ENCODE assay signal across 7 cellular contexts in the genomic region with DNA sequence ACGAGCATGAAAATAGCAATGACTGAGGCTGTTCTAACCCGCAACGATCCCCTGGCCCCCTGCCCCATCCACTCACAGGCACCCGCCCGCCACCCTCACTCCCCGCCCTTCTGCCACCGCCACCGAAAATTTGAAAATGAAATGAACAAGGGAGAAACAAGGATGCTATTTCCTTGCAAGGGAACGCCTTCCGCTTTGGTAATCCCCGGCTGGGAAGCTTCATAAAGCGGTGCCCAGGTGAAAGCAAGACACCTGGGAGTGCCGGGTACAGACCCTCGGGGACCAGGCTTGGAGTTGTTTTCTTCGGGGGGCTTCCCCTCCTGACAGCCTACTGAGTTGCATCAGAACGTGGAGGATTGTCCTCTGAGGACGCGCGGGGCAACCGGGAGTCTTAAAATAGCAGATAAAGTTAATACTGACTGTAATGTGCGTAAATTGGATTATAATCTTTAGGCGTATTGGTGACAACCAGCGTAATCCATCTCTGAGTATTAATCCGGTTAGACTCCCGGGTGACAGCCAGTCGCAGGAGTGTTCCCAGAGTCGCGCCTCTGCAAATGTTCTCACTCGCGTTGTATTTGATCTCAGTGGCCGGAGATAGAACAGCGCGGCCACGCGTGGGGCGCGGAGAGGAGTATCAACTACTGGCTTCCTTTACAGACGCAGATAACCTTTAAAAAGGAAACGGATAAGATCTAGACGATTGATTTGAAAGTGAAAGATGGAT. TPM values are rescaled to one million over a fixed set of nuclear protein-coding genes. Genes with fewer than 3 reads are reported as not detected.
DNase-seq lines count a peak whose midpoint lies in the region; ATAC-seq, FAIRE-seq and TF ChIP-seq lines count a peak whose summit lies in the region.

No MANE protein-coding gene starts in this region.

- no peaks in the 10 kb centered on the region for H3K36me3 ChIP-seq in mucosa of descending colon (ENCODE audit: low read depth)

- H3K4me3 ChIP-seq in mucosa of descending colon: peak overlapping the region; percentile 73

- peaks cover 14 to 31% (median 30%) of the 10 kb centered on the region in 3 donors for H3K4me1 Mint-ChIP-seq in IgD-negative memory B cell

- H3K4me1 ChIP-seq in mucosa of descending colon (ENCODE audit: low read depth): peaks cover 13% of the 10 kb centered on the region

- intact Hi-C loops in mucosa of descending colon (cut with DNase I, micrococcal nuclease): loop anchor here (10.0 kb wide), 2 partner anchors 268 to 322 kb away; no protein-coding TSS in a partner anchor

- peak; percentile 67 for DNase-seq in activated CD4-positive, alpha-beta T cell treated with anti-CD3 and anti-CD28 coated beads for 48 hours
- DNase-seq in effector CD8-positive, alpha-beta T cell (lab: John Stamatoyannopoulos, UW): peak; percentile 46
- DNase-seq in mucosa of descending colon (peak; percentile 66 to 72 (median 70)), RCC 7860 (ENCODE audit: low spot score) (no peak)
- peak; percentile 35 to 52 for DNase-seq in stimulated activated CD8-positive, alpha-beta memory T cell treated with anti-CD3 and anti-CD28 coated beads, Interleukin-7, amount 100 ng/mL, for 4 hours (ENCODE audit: low read depth in 2 of 2)

- TF ChIP-seq CTCF in mucosa of descending colon (IDR thresholded peaks at IDR 0.05): no peak

- ATAC-seq in GM19023 (IDR thresholded peaks at IDR 0.05; ENCODE audit: unreplicated experiment) (peak; percentile 3), mucosa of descending colon (peak; percentile 3)

- H3K27me3 Mint-ChIP-seq in IgD-negative memory B cell: peaks cover 33% of the 10 kb centered on the region

- H3K9me3 ChIP-seq in mucosa of descending colon: no peaks in the 10 kb centered on the region

- H3K4me3 Mint-ChIP-seq in IgD-negative memory B cell: peak overlapping the region; percentile 91 to 97 (median 94)

- peaks cover 0 to 2% (median 0%) of the 10 kb centered on the region in 3 donors for H3K9me3 Mint-ChIP-seq in IgD-negative memory B cell

- FAIRE-seq in RCC 7860 (lab: Jason Lieb, UNC): no peak

- H3K27ac Mint-ChIP-seq in IgD-negative memory B cell: peak overlapping the region; percentile 75 to 86 (median 83)

- no peaks in the 10 kb centered on the region for H3K36me3 Mint-ChIP-seq in IgD-negative memory B cell

RNA-seq across cellular contexts. Expression of a gene that starts 0.9 kb away (rescaled TPM):
- 3.2 TPM for polyA plus RNA-seq in IgD-negative memory B cell
- 10 to 100 TPM; 35.1 to 53.7 (median 46.5) TPM for total RNA-seq in mucosa of descending colon
